In the genomic region with DNA sequence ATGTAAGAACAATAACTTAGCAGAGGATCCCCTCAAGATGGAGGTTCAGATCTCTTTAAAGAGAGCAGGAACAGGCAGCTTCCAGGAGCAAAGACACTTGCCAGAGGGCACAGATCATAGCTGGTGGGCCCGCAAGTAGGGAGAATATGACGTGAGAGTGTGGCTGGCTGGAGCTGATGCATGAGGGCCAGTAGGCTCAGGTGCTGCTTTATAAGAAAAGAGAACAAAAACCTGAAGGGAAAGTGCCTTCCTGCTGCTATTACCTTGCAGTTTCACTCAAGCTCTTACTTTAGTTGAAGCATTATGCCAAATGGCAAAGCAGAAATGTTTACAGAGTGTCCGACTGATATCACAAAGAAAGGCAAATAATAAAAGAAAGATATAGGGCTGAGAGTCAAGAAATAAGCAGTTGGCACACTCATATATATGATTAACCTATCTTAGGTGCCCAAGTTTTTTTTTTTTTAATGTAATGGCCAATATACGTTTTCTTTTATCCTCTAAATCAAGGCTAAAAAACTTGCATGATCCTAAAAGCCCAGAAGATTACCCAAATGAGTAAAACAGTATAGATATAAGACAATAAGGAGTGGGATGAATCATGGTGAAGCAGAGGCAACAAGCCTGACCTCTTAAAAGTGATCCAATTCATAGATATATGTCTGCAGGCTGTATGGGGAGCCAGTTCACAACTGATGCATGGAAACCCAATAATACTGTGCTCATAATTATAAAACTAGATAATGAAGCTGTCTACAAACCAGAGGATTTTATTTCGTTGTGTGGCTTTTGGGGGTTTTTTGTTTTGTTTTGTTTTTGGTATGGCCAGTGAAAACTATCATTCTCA, we compare ENCODE assay signal across 18 cellular contexts. TPM values are rescaled to one million over a fixed set of nuclear protein-coding genes. Genes with fewer than 3 reads are reported as not detected.
"Had no signal": no experiment of that assay in that cellular context is flagged by ENCODE, and none has a peak within 500 bp of the region (broad histone marks: within the 10 kb centered on the region; RNA-seq: fewer than 3 reads in every experiment).

No MANE protein-coding gene starts in this region.

- H2AFZ ChIP-seq: parathyroid adenoma had no signal

- H3K36me3 ChIP-seq: gastrocnemius medialis, left lung, vagina had no signal

- H3K79me2 ChIP-seq: parathyroid adenoma had no signal

- H3K27me3 ChIP-seq: left lung, vagina had no signal

- H3K9me3 ChIP-seq: gastrocnemius medialis, left lung, vagina had no signal

- H3K4me3 ChIP-seq: gastrocnemius medialis, left lung, smooth muscle cell, vagina had no signal

- H3K4me1 ChIP-seq: gastrocnemius medialis, left lung, parathyroid adenoma, vagina had no signal

- H3K9ac ChIP-seq: parathyroid adenoma had no signal

- DNase-seq: activated CD4-positive, alpha-beta T cell treated with anti-CD3 and anti-CD28 coated beads, Interleukin-2, amount 50 U/mL, for 4 hours; effector CD8-positive, alpha-beta T cell; gastrocnemius medialis; head of caudate nucleus; left lung; midbrain; stimulated activated CD4-positive, alpha-beta T cell treated with anti-CD3 and anti-CD28 coated beads, Interleukin-4, amount 100 ng/mL, for 1 hour; stimulated activated naive CD8-positive, alpha-beta T cell treated with anti-CD3 and anti-CD28 coated beads, Interleukin-15, amount 100 ng/mL, for 72 hours; trophoblast cell had no signal

- H3K4me2 ChIP-seq: smooth muscle cell had no signal

- ATAC-seq: esophagus mucosa; gastrocnemius medialis; left lung; sciatic nerve; stimulated activated naive CD8-positive, alpha-beta T cell treated with anti-CD3 and anti-CD28 coated beads, Interleukin-15, amount 100 ng/mL, for 72 hours had no signal

- H3K27ac ChIP-seq: gastrocnemius medialis, left lung, parathyroid adenoma, vagina had no signal

RNA-seq across cellular contexts. Expression of gene NR0B1, which starts 12.6 kb away (rescaled TPM):
- total RNA-seq: esophagus mucosa, gastrocnemius medialis, left lung, lung microvascular endothelial cell, smooth muscle cell had no signal

RNA-seq across cellular contexts. Expression of gene MAGEB1, which starts 49.7 kb away (rescaled TPM):
- total RNA-seq: cerebellum, esophagus mucosa, gastrocnemius medialis, kidney epithelial cell, left lung, lung microvascular endothelial cell, sciatic nerve, smooth muscle cell, temporal lobe, vagina had no signal

RNA-seq across cellular contexts. Expression of gene MAGEB4, which starts 54.8 kb away (rescaled TPM):
- total RNA-seq: cerebellum, esophagus mucosa, gastrocnemius medialis, kidney epithelial cell, left lung, lung microvascular endothelial cell, sciatic nerve, temporal lobe, vagina had no signal
